In genomic region chr6:54801669-54802068, GRCh38 we compare ENCODE assay signal across 13 cellular contexts. TPM values are rescaled to one million over a fixed set of nuclear protein-coding genes. Genes with fewer than 3 reads are reported as not detected.
DNase-seq lines count a peak whose midpoint lies in the region; ATAC-seq and TF ChIP-seq lines count a peak whose summit lies in the region.
"Had no signal": no experiment of that assay in that cellular context is flagged by ENCODE, and none has a peak within 500 bp of the region (broad histone marks: within the 10 kb centered on the region; RNA-seq: fewer than 3 reads in every experiment).

No MANE protein-coding gene starts in this region.

- H3K4me3 ChIP-seq in GM23338, result no peak overlapping the region

- no peaks in the 10 kb centered on the region for H4K20me1 ChIP-seq in GM23338 (replicated peaks; ENCODE audit: insufficient read depth)

- H3K9me2 ChIP-seq in GM23338 (ENCODE audit: insufficient read depth), result no peaks in the 10 kb centered on the region

- no peaks in the 10 kb centered on the region for H3K79me2 ChIP-seq in GM23338 (replicated peaks; ENCODE audit: insufficient read depth)

- peaks cover 14% of the 10 kb centered on the region for H3K4me1 Mint-ChIP-seq in GM23338

- H3K36me3 Mint-ChIP-seq in GM23338 (ENCODE audit: low read depth), result peaks cover under 1% of the 10 kb centered on the region; the same call in 1 of the 3 replicates

- no peaks in the 10 kb centered on the region for H3F3A ChIP-seq in GM23338 (replicated peaks; ENCODE audit: low read depth)

- no peak overlapping the region for H3K27ac ChIP-seq in GM23338 (ENCODE audit: low read depth)

- no peak overlapping the region for H2AFZ ChIP-seq in GM23338

- DNase-seq in EH (ENCODE audit: low read depth) (peak; percentile 63), NCI-H2081 treated with DMSO at 0.1 percent for 48 hours (lab: John Stamatoyannopoulos, UW) (peak; percentile 32), dedifferentiated amniotic fluid mesenchymal stem cell (ENCODE audit: extremely low spot score) (peak; percentile 89), non-pigmented ciliary epithelial cell (ENCODE audit: low read depth) (peak; percentile 63), GM23338 (ENCODE audit: low spot score) (no peak)
- DNase-seq: activated CD8-positive, alpha-beta T cell treated with anti-CD3 and anti-CD28 coated beads, Interleukin-2, amount 10 ng/mL, durations not matched to agents 7 days and 5 days; midbrain; NCI-H1092 had no signal

- H3K27me3 ChIP-seq in GM23338 (ENCODE audit: insufficient read depth), result no peaks in the 10 kb centered on the region

- H3K4me2 ChIP-seq in GM23338, result no peak overlapping the region

- H3K27ac Mint-ChIP-seq in GM23338, result no peak overlapping the region
- H3K27ac Mint-ChIP-seq: activated CD8-positive, alpha-beta T cell treated with anti-CD3 and anti-CD28 coated beads, Interleukin-2, amount 10 ng/mL, durations not matched to agents 7 days and 5 days had no signal

- no peak for TF ChIP-seq CTCF in GM23338 (conservative IDR thresholded peaks at IDR 0.05; ENCODE audit: low read depth in 2 of 2)

- no peak overlapping the region for H3K4me3 Mint-ChIP-seq in GM23338
- H3K4me3 Mint-ChIP-seq: activated CD8-positive, alpha-beta T cell treated with anti-CD3 and anti-CD28 coated beads, Interleukin-2, amount 10 ng/mL, durations not matched to agents 7 days and 5 days had no signal

- peaks cover 6% of the 10 kb centered on the region for H3K4me1 ChIP-seq in GM23338 (ENCODE audit: insufficient read depth)

- H3K36me3 ChIP-seq in GM23338 (ENCODE audit: insufficient read depth), result no peaks in the 10 kb centered on the region

- ATAC-seq in GM18907 (IDR thresholded peaks at IDR 0.05; ENCODE audit: unreplicated experiment) (no peak), HG02970 (IDR thresholded peaks at IDR 0.05; ENCODE audit: low FRiP score, unreplicated experiment) (no peak), HG03442 (IDR thresholded peaks at IDR 0.05; ENCODE audit: unreplicated experiment) (no peak), GM23338 (no peak)
- ATAC-seq: activated CD8-positive, alpha-beta T cell treated with anti-CD3 and anti-CD28 coated beads, Interleukin-2, amount 10 ng/mL, durations not matched to agents 7 days and 5 days had no signal

- H3K27me3 Mint-ChIP-seq in GM23338 (ENCODE audit: insufficient read depth, low read depth, poor library complexity), result no peaks in the 10 kb centered on the region

- H3K9me3 Mint-ChIP-seq in GM23338, result peaks cover 12% of the 10 kb centered on the region

TF ChIP-seq in GM23338, 12 proteins besides CTCF, POLR2A, EP300 and RAD21:
- no peak for TF ChIP-seq NANOG (IDR thresholded peaks at IDR 0.05; ENCODE audit: borderline replicate concordance)
TF ChIP-seq in GM23338: peak in this region for 0.

RNA-seq across cellular contexts. Expression of gene FAM83B, which starts 44.9 kb away (rescaled TPM):
- 6.4 and 7.7 TPM in 2 replicates for total RNA-seq in GM23338 (2014; rRNA removed; shearing (Covaris generic))
- polyA plus RNA-seq in GM23338 (2016; fragmentation: Nextera tagmentation; extraction: Ambion mirVana), result 0.66 and 1.4 TPM in 2 replicates
- total RNA-seq: activated CD8-positive, alpha-beta T cell treated with anti-CD3 and anti-CD28 coated beads, Interleukin-2, amount 10 ng/mL, durations not matched to agents 7 days and 5 days; SK-MEL-5; subcutaneous adipose tissue had no signal
